ENCODE assay signal across 3 cellular contexts in the genomic region with DNA sequence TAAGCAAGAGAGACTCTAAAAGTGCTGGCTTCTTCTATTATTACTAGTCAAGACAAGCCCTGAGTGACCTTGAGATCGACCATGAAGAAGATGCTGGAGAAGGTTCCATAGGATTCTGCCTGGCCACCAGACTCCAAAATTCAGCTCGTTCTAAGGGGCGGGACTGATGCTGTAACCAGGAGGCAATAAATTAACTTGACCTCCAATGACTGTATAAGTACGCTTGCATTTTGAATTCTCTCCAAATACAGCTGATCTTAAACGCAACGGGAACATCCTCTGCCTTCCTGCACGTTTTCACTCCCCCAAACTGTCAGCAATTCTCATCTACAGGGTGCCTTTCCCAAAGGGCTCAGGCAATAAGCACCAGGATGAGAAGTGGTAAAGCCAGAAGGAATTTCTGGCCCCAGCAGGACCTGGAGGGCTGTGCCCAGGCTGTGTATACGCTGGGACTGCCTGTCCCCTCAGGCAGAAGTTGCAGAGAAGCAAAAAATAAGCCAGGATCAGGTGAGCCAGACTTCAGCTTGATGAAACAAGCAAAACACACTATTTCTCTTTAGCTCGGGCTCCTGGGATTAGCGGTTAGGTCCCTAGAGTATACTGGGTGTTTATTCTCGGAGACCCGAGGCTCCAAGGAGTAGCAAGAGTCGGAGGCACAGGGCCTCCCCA.
TF ChIP-seq lines count a peak whose summit lies in the region.

No MANE protein-coding gene starts in this region.

TF ChIP-seq in GM23338, 12 proteins besides CTCF, POLR2A, EP300 and RAD21:
- TF ChIP-seq EZH2phosphoT487 (IDR thresholded peaks at IDR 0.05; ENCODE audit: unreplicated experiment), result no peak
- no peak for TF ChIP-seq EZH2 (IDR thresholded peaks at IDR 0.05; ENCODE audit: low read depth, unreplicated experiment)
- TF ChIP-seq, protein P1, sequence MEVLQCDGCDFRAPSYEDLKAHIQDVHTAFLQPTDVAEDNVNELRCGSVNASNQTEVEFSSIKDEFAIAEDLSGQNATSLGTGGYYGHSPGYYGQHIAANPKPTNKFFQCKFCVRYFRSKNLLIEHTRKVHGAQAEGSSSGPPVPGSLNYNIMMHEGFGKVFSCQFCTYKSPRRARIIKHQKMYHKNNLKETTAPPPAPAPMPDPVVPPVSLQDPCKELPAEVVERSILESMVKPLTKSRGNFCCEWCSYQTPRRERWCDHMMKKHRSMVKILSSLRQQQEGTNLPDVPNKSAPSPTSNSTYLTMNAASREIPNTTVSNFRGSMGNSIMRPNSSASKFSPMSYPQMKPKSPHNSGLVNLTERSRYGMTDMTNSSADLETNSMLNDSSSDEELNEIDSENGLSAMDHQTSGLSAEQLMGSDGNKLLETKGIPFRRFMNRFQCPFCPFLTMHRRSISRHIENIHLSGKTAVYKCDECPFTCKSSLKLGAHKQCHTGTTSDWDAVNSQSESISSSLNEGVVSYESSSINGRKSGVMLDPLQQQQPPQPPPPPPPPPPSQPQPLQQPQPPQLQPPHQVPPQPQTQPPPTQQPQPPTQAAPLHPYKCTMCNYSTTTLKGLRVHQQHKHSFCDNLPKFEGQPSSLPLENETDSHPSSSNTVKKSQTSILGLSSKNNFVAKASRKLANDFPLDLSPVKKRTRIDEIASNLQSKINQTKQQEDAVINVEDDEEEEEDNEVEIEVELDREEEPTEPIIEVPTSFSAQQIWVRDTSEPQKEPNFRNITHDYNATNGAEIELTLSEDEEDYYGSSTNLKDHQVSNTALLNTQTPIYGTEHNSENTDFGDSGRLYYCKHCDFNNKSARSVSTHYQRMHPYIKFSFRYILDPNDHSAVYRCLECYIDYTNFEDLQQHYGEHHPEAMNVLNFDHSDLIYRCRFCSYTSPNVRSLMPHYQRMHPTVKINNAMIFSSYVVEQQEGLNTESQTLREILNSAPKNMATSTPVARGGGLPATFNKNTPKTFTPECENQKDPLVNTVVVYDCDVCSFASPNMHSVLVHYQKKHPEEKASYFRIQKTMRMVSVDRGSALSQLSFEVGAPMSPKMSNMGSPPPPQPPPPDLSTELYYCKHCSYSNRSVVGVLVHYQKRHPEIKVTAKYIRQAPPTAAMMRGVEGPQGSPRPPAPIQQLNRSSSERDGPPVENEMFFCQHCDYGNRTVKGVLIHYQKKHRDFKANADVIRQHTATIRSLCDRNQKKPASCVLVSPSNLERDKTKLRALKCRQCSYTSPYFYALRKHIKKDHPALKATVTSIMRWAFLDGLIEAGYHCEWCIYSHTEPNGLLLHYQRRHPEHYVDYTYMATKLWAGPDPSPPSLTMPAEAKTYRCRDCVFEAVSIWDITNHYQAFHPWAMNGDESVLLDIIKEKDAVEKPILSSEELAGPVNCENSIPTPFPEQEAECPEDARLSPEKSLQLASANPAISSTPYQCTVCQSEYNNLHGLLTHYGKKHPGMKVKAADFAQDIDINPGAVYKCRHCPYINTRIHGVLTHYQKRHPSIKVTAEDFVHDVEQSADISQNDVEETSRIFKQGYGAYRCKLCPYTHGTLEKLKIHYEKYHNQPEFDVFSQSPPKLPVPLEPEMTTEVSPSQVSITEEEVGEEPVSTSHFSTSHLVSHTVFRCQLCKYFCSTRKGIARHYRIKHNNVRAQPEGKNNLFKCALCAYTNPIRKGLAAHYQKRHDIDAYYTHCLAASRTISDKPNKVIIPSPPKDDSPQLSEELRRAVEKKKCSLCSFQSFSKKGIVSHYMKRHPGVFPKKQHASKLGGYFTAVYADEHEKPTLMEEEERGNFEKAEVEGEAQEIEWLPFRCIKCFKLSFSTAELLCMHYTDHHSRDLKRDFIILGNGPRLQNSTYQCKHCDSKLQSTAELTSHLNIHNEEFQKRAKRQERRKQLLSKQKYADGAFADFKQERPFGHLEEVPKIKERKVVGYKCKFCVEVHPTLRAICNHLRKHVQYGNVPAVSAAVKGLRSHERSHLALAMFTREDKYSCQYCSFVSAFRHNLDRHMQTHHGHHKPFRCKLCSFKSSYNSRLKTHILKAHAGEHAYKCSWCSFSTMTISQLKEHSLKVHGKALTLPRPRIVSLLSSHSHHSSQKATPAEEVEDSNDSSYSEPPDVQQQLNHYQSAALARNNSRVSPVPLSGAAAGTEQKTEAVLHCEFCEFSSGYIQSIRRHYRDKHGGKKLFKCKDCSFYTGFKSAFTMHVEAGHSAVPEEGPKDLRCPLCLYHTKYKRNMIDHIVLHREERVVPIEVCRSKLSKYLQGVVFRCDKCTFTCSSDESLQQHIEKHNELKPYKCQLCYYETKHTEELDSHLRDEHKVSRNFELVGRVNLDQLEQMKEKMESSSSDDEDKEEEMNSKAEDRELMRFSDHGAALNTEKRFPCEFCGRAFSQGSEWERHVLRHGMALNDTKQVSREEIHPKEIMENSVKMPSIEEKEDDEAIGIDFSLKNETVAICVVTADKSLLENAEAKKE (CRISPR knock-in tag; IDR thresholded peaks at IDR 0.05), result no peak

TF ChIP-seq in HEK293T, 16 proteins besides CTCF, POLR2A, EP300 and RAD21:
- no peak for TF ChIP-seq HDGF (IDR thresholded peaks at IDR 0.05; ENCODE audit: borderline replicate concordance)
- TF ChIP-seq, protein P2, sequence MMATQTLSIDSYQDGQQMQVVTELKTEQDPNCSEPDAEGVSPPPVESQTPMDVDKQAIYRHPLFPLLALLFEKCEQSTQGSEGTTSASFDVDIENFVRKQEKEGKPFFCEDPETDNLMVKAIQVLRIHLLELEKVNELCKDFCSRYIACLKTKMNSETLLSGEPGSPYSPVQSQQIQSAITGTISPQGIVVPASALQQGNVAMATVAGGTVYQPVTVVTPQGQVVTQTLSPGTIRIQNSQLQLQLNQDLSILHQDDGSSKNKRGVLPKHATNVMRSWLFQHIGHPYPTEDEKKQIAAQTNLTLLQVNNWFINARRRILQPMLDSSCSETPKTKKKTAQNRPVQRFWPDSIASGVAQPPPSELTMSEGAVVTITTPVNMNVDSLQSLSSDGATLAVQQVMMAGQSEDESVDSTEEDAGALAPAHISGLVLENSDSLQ (IDR thresholded peaks at IDR 0.05), result peak; percentile 81
- no peak for TF ChIP-seq SUZ12 (IDR thresholded peaks at IDR 0.05)

TF ChIP-seq in H1, 55 proteins besides CTCF, POLR2A, EP300 and RAD21:
- TF ChIP-seq GABPA (IDR thresholded peaks at IDR 0.05; ENCODE audit: borderline replicate concordance, insufficient read depth, low read length), result no peak
- TF ChIP-seq SIX5 (IDR thresholded peaks at IDR 0.05; ENCODE audit: low read depth, low read length), result no peak
- TF ChIP-seq SIN3A (conservative IDR thresholded peaks at IDR 0.05 in 1 of 2, IDR thresholded peaks at IDR 0.05 in 1 of 2; ENCODE audit: low read depth in 1 of 2, low read length in 2 of 2), result no peak
- TF ChIP-seq, protein P3, sequence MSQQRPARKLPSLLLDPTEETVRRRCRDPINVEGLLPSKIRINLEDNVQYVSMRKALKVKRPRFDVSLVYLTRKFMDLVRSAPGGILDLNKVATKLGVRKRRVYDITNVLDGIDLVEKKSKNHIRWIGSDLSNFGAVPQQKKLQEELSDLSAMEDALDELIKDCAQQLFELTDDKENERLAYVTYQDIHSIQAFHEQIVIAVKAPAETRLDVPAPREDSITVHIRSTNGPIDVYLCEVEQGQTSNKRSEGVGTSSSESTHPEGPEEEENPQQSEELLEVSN (IDR thresholded peaks at IDR 0.05), result no peak
